ENCODE assay signal across 1 cellular context in genomic region chr11:121451178-121451981, GRCh38.
TF ChIP-seq lines count a peak whose summit lies in the region.

No MANE protein-coding gene starts in this region.

TF ChIP-seq in WTC11, 78 proteins besides CTCF, POLR2A, EP300 and RAD21 (continued from another document):
- TF ChIP-seq ZNF138 (CRISPR knock-in tag; conservative IDR thresholded peaks at IDR 0.05) (no peak), NR3C1 (CRISPR knock-in tag; conservative IDR thresholded peaks at IDR 0.05; ENCODE audit: low read depth) (no peak), MYBL2 (CRISPR knock-in tag; IDR thresholded peaks at IDR 0.05) (no peak)
